ENCODE assay signal across 8 cellular contexts in the genomic region with DNA sequence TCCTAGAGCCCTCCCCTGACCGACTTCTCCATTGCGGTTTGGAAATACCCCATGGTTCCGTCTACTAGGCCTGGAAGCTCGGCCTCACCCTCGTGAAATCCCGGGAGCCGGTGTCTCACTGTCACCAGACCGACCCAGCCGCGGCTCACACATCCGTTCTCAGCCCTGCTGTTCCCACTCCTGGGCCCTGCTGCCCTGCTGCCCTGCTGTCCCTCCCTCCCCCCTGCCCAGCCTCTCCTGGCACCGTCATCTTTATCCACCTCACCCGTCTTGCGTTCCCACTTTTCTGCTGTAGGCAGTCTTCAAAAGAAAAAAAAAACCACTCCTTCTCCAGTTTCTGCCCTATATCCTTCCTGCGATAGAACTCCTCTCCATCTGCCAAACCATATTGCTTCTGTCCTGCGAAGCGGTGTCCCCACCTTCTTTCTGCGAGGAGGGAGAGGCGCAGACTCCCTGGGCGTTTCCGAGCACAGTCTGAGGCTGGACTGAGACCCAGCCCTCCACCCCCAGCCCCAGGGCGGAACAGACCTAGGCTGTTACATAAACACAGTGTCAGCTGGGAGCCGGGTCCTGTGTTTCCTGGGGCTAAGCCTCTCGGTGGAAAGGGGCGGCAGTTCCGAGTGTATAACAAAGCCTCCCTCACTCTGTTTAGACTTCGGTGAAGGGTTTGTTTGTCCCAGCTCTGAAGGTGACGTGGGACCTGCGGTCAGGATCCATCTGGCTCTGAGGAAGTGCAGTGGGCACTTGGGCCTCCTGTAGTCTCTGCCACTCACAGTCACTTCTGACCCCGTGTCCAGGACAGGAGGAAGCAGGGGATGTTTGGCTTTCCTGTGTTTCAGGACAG. TPM values are rescaled to one million over a fixed set of nuclear protein-coding genes. Genes with fewer than 3 reads are reported as not detected.
DNase-seq lines count a peak whose midpoint lies in the region; ATAC-seq and TF ChIP-seq lines count a peak whose summit lies in the region.

No MANE protein-coding gene starts in this region.

- peak overlapping the region; percentile 77 for H3K27ac ChIP-seq in Panc1 (ENCODE audit: low read length)
- peak overlapping the region; percentile 47 for H3K27ac ChIP-seq in mesenchymal stem cell (ENCODE audit: low read length, poor library complexity, severe bottlenecking)
- peak overlapping the region; percentile 49 to 78 (median 69) for H3K27ac ChIP-seq in thyroid gland

- in situ Hi-C loops in Panc1 (cut with HindIII; ENCODE audit: low pct_unique_long_range_greater_than_20kb, low sequenced_read_pairs) = no loop called here

- TF ChIP-seq CTCF in Panc1 (IDR thresholded peaks at IDR 0.05) (no peak), thyroid gland (IDR thresholded peaks at IDR 0.05) (no peak)

- WGBS in mesenchymal stem cell = 2% methylated on average over 30 of the region's 30 CpGs
- WGBS in thyroid gland, 2 donors = 68 to 75% methylated on average over 29 to 30 of the region's 30 CpGs

- H3K27me3 Mint-ChIP-seq in effector memory CD8-positive, alpha-beta T cell = peaks cover 0 to 9% of the 10 kb centered on the region in 2 donors

- no TSS peak for BruUV-seq in Panc1 (replicated peaks; lab: Mats Ljungman, UMichigan)

- peak overlapping the region; percentile 69 for H3K4me2 ChIP-seq in mesenchymal stem cell (ENCODE audit: low read length, poor library complexity, severe bottlenecking)

- no peak for TF ChIP-seq POLR2A in thyroid gland (IDR thresholded peaks at IDR 0.05)

- no peaks in the 10 kb centered on the region for H3K9me3 Mint-ChIP-seq in effector memory CD8-positive, alpha-beta T cell

- no peak overlapping the region for H2AFZ ChIP-seq in mesenchymal stem cell (ENCODE audit: low read depth, low read length)

- ATAC-seq in Panc1 (no peak), GM21367 (IDR thresholded peaks at IDR 0.05; ENCODE audit: unreplicated experiment) (no peak)
- no peak for ATAC-seq in effector memory CD8-positive, alpha-beta T cell (replicated peaks)

- peak overlapping the region in 1 of 2 donors; percentile 30 for H3K27ac Mint-ChIP-seq in effector memory CD8-positive, alpha-beta T cell

- H3K4me1 ChIP-seq in Panc1 (ENCODE audit: control insufficient read depth, insufficient read depth, low read length) (peaks cover 40% of the 10 kb centered on the region), mesenchymal stem cell (ENCODE audit: control insufficient read depth, insufficient read depth, low read depth, low read length) (peaks cover 35% of the 10 kb centered on the region), thyroid gland (peaks cover 12 to 46% of the 10 kb centered on the region in 2 donors)

- H4K8ac ChIP-seq in mesenchymal stem cell (ENCODE audit: low read length) = peak overlapping the region; percentile 62

- H3K36me3 ChIP-seq in Panc1 (ENCODE audit: control insufficient read depth, insufficient read depth, low read length) (no peaks in the 10 kb centered on the region; the same call in 1 of the 2 replicates), mesenchymal stem cell (ENCODE audit: control insufficient read depth in 1 of 2, insufficient read depth in 2 of 2, low read depth in 1 of 2, low read length in 2 of 2) (peaks cover 5 to 18% of the 10 kb centered on the region in 2 experiments), thyroid gland (no peaks in the 10 kb centered on the region)

- H3K4me3 ChIP-seq in Panc1 (ENCODE audit: low read depth in 2 of 2, low read length in 2 of 2) (peak overlapping the region; percentile 88 to 93), mesenchymal stem cell (ENCODE audit: insufficient read depth in 1 of 2, low read depth in 1 of 2, low read length in 2 of 2) (peak overlapping the region in 1 of 2 experiments; percentile 94), thyroid gland (replicated peaks in 1 of 3) (peak overlapping the region in 1 of 3 donors; percentile 16)

- H2BK5ac ChIP-seq in mesenchymal stem cell (ENCODE audit: low read depth, low read length, poor library complexity, severe bottlenecking) = no peak overlapping the region

- POLR2A ChIA-PET in Panc1 (lab: Charles Lee) = interaction anchor here (0.5 to 0.6 kb wide), 2 partner anchors 59 to 711 kb away, joined by 3 read pairs; no protein-coding TSS in a partner anchor

- CTCF ChIA-PET in Panc1 (lab: Charles Lee) = interaction anchor here (0.7 kb wide), 1 partner anchor 61 kb away, joined by 9 read pairs; a partner anchor contains a TSS

- H4K91ac ChIP-seq in mesenchymal stem cell (ENCODE audit: low read length) = peak overlapping the region; percentile 74

- peak overlapping the region; percentile 33 to 54 for H3K4me3 Mint-ChIP-seq in effector memory CD8-positive, alpha-beta T cell

- H2BK12ac ChIP-seq in mesenchymal stem cell (ENCODE audit: low read length in 2 of 2) = peak overlapping the region; percentile 53 to 94

- H3K4me1 Mint-ChIP-seq in effector memory CD8-positive, alpha-beta T cell (ENCODE audit: low read depth in 2 of 2) = peaks cover 20 to 28% of the 10 kb centered on the region in 2 donors

- peak overlapping the region in 1 of 2 experiments; percentile 96 for H3K14ac ChIP-seq in mesenchymal stem cell (ENCODE audit: low read length in 2 of 2)

- peak; percentile 96 for DNase-seq in ELF-1 (ENCODE audit: low read depth, low spot score)
- no peak for DNase-seq in Panc1 (ENCODE audit: low read depth, low spot score)
- DNase-seq in effector memory CD8-positive, alpha-beta T cell = no peak
- peak; percentile 98 for DNase-seq in mesenchymal stem cell
- DNase-seq in thyroid gland = peak; percentile 30 to 44
- no peak for DNase-seq in NCI-H510A (lab: John Stamatoyannopoulos, UW)
- DNase-seq in SHP77 (lab: John Stamatoyannopoulos, UW) = no peak

- no peaks in the 10 kb centered on the region for H3K27me3 ChIP-seq in Panc1 (ENCODE audit: control insufficient read depth, insufficient read depth, low read length)
- no peaks in the 10 kb centered on the region for H3K27me3 ChIP-seq in mesenchymal stem cell (ENCODE audit: control insufficient read depth in 1 of 2, insufficient read depth in 1 of 2, low read length in 2 of 2)
- no peaks in the 10 kb centered on the region for H3K27me3 ChIP-seq in thyroid gland

- intact Hi-C loops in Panc1 (cut with micrococcal nuclease; ENCODE audit: unreplicated experiment) (no loop called here), thyroid gland (cut with DNase I) (no loop called here)

- H3K9me3 ChIP-seq in Panc1 (ENCODE audit: control insufficient read depth, insufficient read depth, low read depth, low read length) = no peaks in the 10 kb centered on the region
- no peaks in the 10 kb centered on the region for H3K9me3 ChIP-seq in mesenchymal stem cell (ENCODE audit: control insufficient read depth, low read length)
- no peaks in the 10 kb centered on the region for H3K9me3 ChIP-seq in thyroid gland

- peaks cover 5% of the 10 kb centered on the region for H3K79me1 ChIP-seq in mesenchymal stem cell (replicated peaks; ENCODE audit: low read length, poor library complexity, severe bottlenecking)

- peaks cover 5% of the 10 kb centered on the region for H3K36me3 Mint-ChIP-seq in effector memory CD8-positive, alpha-beta T cell (ENCODE audit: insufficient read depth)

- peak overlapping the region; percentile 35 to 96 for H3K18ac ChIP-seq in mesenchymal stem cell (ENCODE audit: low read depth in 1 of 2, low read length in 2 of 2)

- H3K9ac ChIP-seq in mesenchymal stem cell (ENCODE audit: low read length) = peak overlapping the region; percentile 94

- H3K4ac ChIP-seq in mesenchymal stem cell (ENCODE audit: low read depth in 1 of 2, low read length in 2 of 2) = peak overlapping the region; percentile 29 to 94

- H2BK120ac ChIP-seq in mesenchymal stem cell (ENCODE audit: low read depth, low read length) = no peak overlapping the region

- H2AK5ac ChIP-seq in mesenchymal stem cell (ENCODE audit: low read length, severe bottlenecking) = no peak overlapping the region

- no peak overlapping the region for H3K23ac ChIP-seq in mesenchymal stem cell (ENCODE audit: low read length in 2 of 2)

- peak overlapping the region; percentile 20 for H2BK15ac ChIP-seq in mesenchymal stem cell (ENCODE audit: low read depth, poor library complexity, severe bottlenecking)

RNA-seq across cellular contexts. Expression of a gene that starts 2.8 kb away (rescaled TPM):
- total RNA-seq in Panc1 (2021; ENCODE audit: unreplicated experiment) (103 TPM), thyroid gland (10 to 100 TPM; 49.0 to 75.2 (median 66.2) TPM)
- 93.3 TPM for polyA plus RNA-seq in Panc1 (2012; ENCODE audit: insufficient read length)
- 55.8 TPM for polyA plus RNA-seq in mesenchymal stem cell (2013, experiment 1 of 2)
- 53.0 TPM for polyA plus RNA-seq in mesenchymal stem cell (2013, experiment 2 of 2)

RNA-seq across cellular contexts. Expression of a gene that starts 5.8 kb away (rescaled TPM):
- total RNA-seq in Panc1 (2021; ENCODE audit: unreplicated experiment) (112 TPM), thyroid gland (10 to 100 TPM; 33.7 to 78.7 (median 44.2) TPM)
- 151 TPM for polyA plus RNA-seq in Panc1 (2012; ENCODE audit: insufficient read length)
- 56.8 TPM for polyA plus RNA-seq in mesenchymal stem cell (2013, experiment 1 of 2)
- 53.5 TPM for polyA plus RNA-seq in mesenchymal stem cell (2013, experiment 2 of 2)

RNA-seq across cellular contexts. Expression of a gene that starts 8.5 kb away (rescaled TPM):
- total RNA-seq in Panc1 (2021; ENCODE audit: unreplicated experiment) (95.0 TPM), thyroid gland (100 to 1,000 TPM in 1 of 4 donors, 10 to 100 TPM in 3; 71.8 to 114 (median 78.8) TPM)
- polyA plus RNA-seq in Panc1 (2012; ENCODE audit: insufficient read length) = 104 TPM
- 72.5 TPM for polyA plus RNA-seq in mesenchymal stem cell (2013, experiment 1 of 2)
- 69.4 TPM for polyA plus RNA-seq in mesenchymal stem cell (2013, experiment 2 of 2)

RNA-seq across cellular contexts. Expression of a gene that starts 29.7 kb away (rescaled TPM):
- total RNA-seq in Panc1 (2021; ENCODE audit: unreplicated experiment) (580 TPM), thyroid gland (100 to 1,000 TPM in 1 of 4 donors, 10 to 100 TPM in 3; 48.5 to 109 (median 69.0) TPM)
- 737 TPM for polyA plus RNA-seq in Panc1 (2012; ENCODE audit: insufficient read length)
- 140 TPM for polyA plus RNA-seq in mesenchymal stem cell (2013, experiment 1 of 2)
- 133 TPM for polyA plus RNA-seq in mesenchymal stem cell (2013, experiment 2 of 2)

RNA-seq across cellular contexts. Expression of a gene that starts 31.4 kb away (rescaled TPM):
- total RNA-seq in Panc1 (2021; ENCODE audit: unreplicated experiment) (25.6 TPM), thyroid gland (10 to 100 TPM in 2 of 4 donors, 1 to 10 TPM in 2; 5.3 to 17.4 (median 9.6) TPM)
- polyA plus RNA-seq in Panc1 (2012; ENCODE audit: insufficient read length) = 42.6 TPM
- 20.3 TPM for polyA plus RNA-seq in mesenchymal stem cell (2013, experiment 1 of 2)
- polyA plus RNA-seq in mesenchymal stem cell (2013, experiment 2 of 2) = 21.3 TPM

Comparison
In these comparisons a context has a peak if more than half of its experiments do, and no peak if none do; other contexts are left out.
1. DNase-seq: peak in ELF-1 (single experiment), mesenchymal stem cell (single experiment) and thyroid gland (2 of 2); none in Panc1 (single experiment), effector memory CD8-positive, alpha-beta T cell (0 of 3), NCI-H510A (single experiment) and SHP77 (0 of 2).
2. Peak in every context shown above with its lines, with median percentiles within 50 percentile points of each other: H3K27ac ChIP-seq.